ENCODE assay signal across 8 cellular contexts in genomic region chr1:207823880-207824566, GRCh38.
DNase-seq lines count a peak whose midpoint lies in the region; FAIRE-seq and TF ChIP-seq lines count a peak whose summit lies in the region.

No MANE protein-coding gene starts in this region.

- H3K27me3 ChIP-seq in endodermal cell (ENCODE audit: control insufficient read depth, insufficient read depth, low read length, poor library complexity, severe bottlenecking): no peaks in the 10 kb centered on the region

- FAIRE-seq in H54 (lab: Jason Lieb, UNC): no peak

- H3K4me3 ChIP-seq in endodermal cell (ENCODE audit: low read length): no peak overlapping the region

- TF ChIP-seq CTCF in endodermal cell (conservative IDR thresholded peaks at IDR 0.05): peak; percentile 64

- H3K4me1 ChIP-seq in endodermal cell (ENCODE audit: control insufficient read depth, insufficient read depth, low read length): no peaks in the 10 kb centered on the region

- peaks cover 21% of the 10 kb centered on the region for H3K4me1 Mint-ChIP-seq in endodermal cell

- H3K36me3 Mint-ChIP-seq in endodermal cell (ENCODE audit: low read depth): no peaks in the 10 kb centered on the region

- WGBS in endodermal cell (ENCODE audit: insufficient coverage in 1 of 2, insufficient read length in 1 of 2), 2 experiments: 60 to 66% methylated on average over 8 to 9 of the region's 9 CpGs

- no peak for TF ChIP-seq POLR2A in H54 (IDR thresholded peaks at IDR 0.05; ENCODE audit: low read depth, low read length)

- no peak overlapping the region for H3K27ac ChIP-seq in endodermal cell (ENCODE audit: low read depth, low read length)

- H3K9ac ChIP-seq in endodermal cell (ENCODE audit: extremely low read depth, low read length, poor library complexity, severe bottlenecking): no peak overlapping the region

- no peak overlapping the region for H3K4me3 Mint-ChIP-seq in endodermal cell

- DNase-seq in Daoy (ENCODE audit: low read depth) (peak; percentile 11), H54 (ENCODE audit: insufficient read length, low spot score) (peak; percentile 52), NCI-H226 (peak; percentile 95), endodermal cell (peak; percentile 82), middle frontal gyrus (ENCODE audit: extremely low spot score, low spot score) (peak; percentile 89), NCI-H1105 treated with DMSO at 0.1 percent for 48 hours (lab: John Stamatoyannopoulos, UW) (no peak)
- peak; percentile 62 for DNase-seq in activated CD8-positive, alpha-beta memory T cell treated with anti-CD3 and anti-CD28 coated beads, Interleukin-2, amount 50 U/mL, for 4 hours
- peak; percentile 47 to 60 for DNase-seq in stimulated activated CD8-positive, alpha-beta memory T cell treated with anti-CD3 and anti-CD28 coated beads, Interleukin-15, amount 100 ng/mL, for 48 hours (ENCODE audit: low read depth in 2 of 2)

- peak overlapping the region; percentile 19 for H3K27ac Mint-ChIP-seq in endodermal cell

- no peaks in the 10 kb centered on the region for H3K36me3 ChIP-seq in endodermal cell (ENCODE audit: control insufficient read depth, insufficient read depth, low read length)

- H3K9me3 ChIP-seq in endodermal cell (ENCODE audit: control insufficient read depth, low read length): no peaks in the 10 kb centered on the region

- no peaks in the 10 kb centered on the region for H3K27me3 Mint-ChIP-seq in endodermal cell (ENCODE audit: insufficient read depth)

- H3K9me3 Mint-ChIP-seq in endodermal cell: no peaks in the 10 kb centered on the region
